In genomic region chr17:49130891-49131290, GRCh38 we compare ENCODE assay signal across 25 cellular contexts. TPM values are rescaled to one million over a fixed set of nuclear protein-coding genes. Genes with fewer than 3 reads are reported as not detected.
DNase-seq lines count a peak whose midpoint lies in the region; ATAC-seq, FAIRE-seq and TF ChIP-seq lines count a peak whose summit lies in the region.
"Had no signal": no experiment of that assay in that cellular context is flagged by ENCODE, and none has a peak within 500 bp of the region (broad histone marks: within the 10 kb centered on the region; RNA-seq: fewer than 3 reads in every experiment).

No MANE protein-coding gene starts in this region.

- peaks cover 70% of the 10 kb centered on the region for H3K9me3 Mint-ChIP-seq in nephron progenitor cell

- no peak overlapping the region for H3K4me2 ChIP-seq in A549

- DNase-seq in A549 (ENCODE audit: low read depth in 1 of 2, low spot score in 1 of 2) = no peak
- peak; percentile 4 for DNase-seq in GM10248 (ENCODE audit: extremely low spot score)
- peak; percentile 26 for DNase-seq in choroid plexus epithelial cell (ENCODE audit: low read depth)
- no peak for DNase-seq in nephron progenitor cell
- no peak for DNase-seq in psoas muscle
- DNase-seq in ACHN = no peak
- no peak for DNase-seq in cerebellar cortex (ENCODE audit: low spot score)
- no peak for DNase-seq in HTR-8/SVneo (ENCODE audit: insufficient read length, low spot score)
- DNase-seq: BE2C; DMS79 treated with DMSO at 0.1 percent for 48 hours; GOT3; HCEC 1CT; NCI-H1105; NCI-H146; NCI-H2029; NCI-H345; NCI-H524; NCI-H774; NK-92 treated with Interleukin-12 subunit alpha and Interleukin-12 subunit beta, amount 100 ng/mL, for 24 hours had no signal

- H3K27ac ChIP-seq in A549 (no peak overlapping the region), psoas muscle (no peak overlapping the region)

- TF ChIP-seq POLR2A in A549 (IDR thresholded peaks at IDR 0.05; ENCODE audit: low read length) = no peak

- H3K4me1 Mint-ChIP-seq in nephron progenitor cell = peaks cover 7% of the 10 kb centered on the region

- no peak for FAIRE-seq in A549 (lab: Jason Lieb, UNC)
- no peak for FAIRE-seq in HTR-8/SVneo (lab: Jason Lieb, UNC)
- FAIRE-seq: GM12892 had no signal

- H3K36me3 Mint-ChIP-seq in nephron progenitor cell (ENCODE audit: low read depth) = peaks cover 15% of the 10 kb centered on the region
- H3K36me3 Mint-ChIP-seq: IgD-negative memory B cell had no signal

- H3K27me3 Mint-ChIP-seq in nephron progenitor cell (ENCODE audit: low read depth, poor library complexity) = peaks cover 86% of the 10 kb centered on the region

- ATAC-seq in A549 (no peak), psoas muscle (no peak)
- ATAC-seq: Panc1 had no signal

- POLR2A ChIA-PET in A549 (lab: Yijun Ruan, JAX) = no interaction called here
- POLR2A ChIA-PET in GM10248 (lab: Yijun Ruan, JAX) = interaction anchor here (0.6 kb wide), 1 partner anchor 98 kb away, joined by 5 read pairs; no protein-coding TSS in a partner anchor

- intact Hi-C loops in psoas muscle (cut with DNase I) = no loop called here

- TF ChIP-seq RAD21 in A549 (conservative IDR thresholded peaks at IDR 0.05 in 1 of 2, IDR thresholded peaks at IDR 0.05 in 1 of 2) = no peak

- CTCF ChIA-PET in A549 (lab: Yijun Ruan, JAX) = interaction anchor here (0.6 to 3.0 kb wide), 11 partner anchors 9 to 759 kb away, joined by 3 to 8 read pairs (median 5); no protein-coding TSS in a partner anchor
- CTCF ChIA-PET in GM10248 (lab: Yijun Ruan, JAX) = interaction anchor here (0.8 kb wide), 1 partner anchor 77 kb away, joined by 3 read pairs; no protein-coding TSS in a partner anchor

- TF ChIP-seq EP300 in A549 (IDR thresholded peaks at IDR 0.05) = no peak

- peak overlapping the region; percentile 40 for H3K4me3 Mint-ChIP-seq in nephron progenitor cell
- H3K4me3 Mint-ChIP-seq: IgD-negative memory B cell had no signal

- 88% methylated on average over 3 of the region's 3 CpGs for WGBS in A549 (ENCODE audit: missing lambda C conversion rate)
- WGBS in psoas muscle, 3 donors = 72 to 86% (median 80%) methylated on average over 3 of the region's 3 CpGs

- H3K4me3 ChIP-seq in A549 (no peak overlapping the region), choroid plexus epithelial cell (ENCODE audit: low read depth, low read length) (no peak overlapping the region), psoas muscle (no peak overlapping the region)

- H3K27me3 ChIP-seq in psoas muscle (ENCODE audit: insufficient read depth in 3 of 3, low read length in 2 of 3) = peaks cover 0 to 79% (median 29%) of the 10 kb centered on the region in 3 donors

- H3K36me3 ChIP-seq in psoas muscle (ENCODE audit: insufficient read depth in 1 of 2, low read depth in 1 of 2) = no peaks in the 10 kb centered on the region
- H3K36me3 ChIP-seq: BE2C had no signal

- in situ Hi-C loops in ACHN (cut with HindIII; ENCODE audit: low pct_ligation_motif_present, low pct_unique_long_range_greater_than_20kb, low sequenced_read_pairs) = no loop called here

- H3K27ac Mint-ChIP-seq in nephron progenitor cell = no peak overlapping the region
- H3K27ac Mint-ChIP-seq: IgD-negative memory B cell had no signal

- TF ChIP-seq CTCF in A549 (IDR thresholded peaks at IDR 0.05) (no peak), GM10248 (IDR thresholded peaks at IDR 0.05; ENCODE audit: control extremely low read depth, extremely low read depth, low read depth, missing control alignments) (no peak), choroid plexus epithelial cell (conservative IDR thresholded peaks at IDR 0.05; ENCODE audit: low read depth, low read length) (no peak), nephron progenitor cell (IDR thresholded peaks at IDR 0.05) (no peak), psoas muscle (IDR thresholded peaks at IDR 0.05) (no peak)

- H3K9me3 ChIP-seq in A549 = peaks cover 2% of the 10 kb centered on the region; the same call in 1 of the 3 replicates
- no peaks in the 10 kb centered on the region for H3K9me3 ChIP-seq in psoas muscle
- H3K9me3 ChIP-seq: BE2C had no signal

- peaks cover 3% of the 10 kb centered on the region; the same call in 1 of the 3 replicates for H3K4me1 ChIP-seq in A549
- peaks cover 6% of the 10 kb centered on the region for H3K4me1 ChIP-seq in psoas muscle
- H3K4me1 ChIP-seq: BE2C had no signal

TF ChIP-seq in A549, 52 proteins besides CTCF, POLR2A, EP300 and RAD21:
- TF ChIP-seq ELK1 (IDR thresholded peaks at IDR 0.05; ENCODE audit: low read depth, low read length) (no peak), FOSL2 (IDR thresholded peaks at IDR 0.05) (no peak), FOSL2 (CRISPR knock-in tag; IDR thresholded peaks at IDR 0.05) (peak; percentile 26; the same call in 1 of the 2 replicates), MAFK (IDR thresholded peaks at IDR 0.05; ENCODE audit: partially characterized antibody) (no peak)

RNA-seq across cellular contexts. Expression of gene B4GALNT2, which starts 1.7 kb away (rescaled TPM):
- polyA plus RNA-seq in A549 (2011; rRNA removed) (0.49 and 0.69 TPM in 2 replicates), A549 (2017; fragmentation: RNase III; extraction: RNeasy Plus Mini Kit Qiagen cat#74134 plus additional on column Dnase treatment) (0.20 to 0.43 TPM (median 0.36 TPM) in 3 replicates), psoas muscle (under 1 TPM in 1 of 3 donors, not detected in 2; under 0.01 TPM)
- 0.38 and 0.40 TPM in 2 replicates for polyA plus RNA-seq in A549 (2012; cell fraction: cytosol; rRNA removed)
- polyA plus RNA-seq in A549 (2012; cell fraction: nucleus; rRNA removed) = 0.59 and 0.72 TPM in 2 replicates
- polyA minus RNA-seq in A549 (2011; rRNA and poly(A)+ RNA removed) = 0.95 and 1.1 TPM in 2 replicates
- under 1 TPM in 1 of 4 donors, not detected in 3; 0.04 TPM for total RNA-seq in psoas muscle
- total RNA-seq: A172, G401, SK-MEL-5 had no signal
- polyA plus RNA-seq: IgD-negative memory B cell had no signal

Comparison
In these comparisons a context has a peak if more than half of its experiments do, and no peak if none do; other contexts are left out.
1. DNase-seq: peak in GM10248 (single experiment) and choroid plexus epithelial cell (single experiment); none in A549 (0 of 2), nephron progenitor cell (single experiment), psoas muscle (0 of 2), ACHN (single experiment), cerebellar cortex (single experiment) and HTR-8/SVneo (single experiment).